In genomic region chr17:17043668-17044226, GRCh38 we compare ENCODE assay signal across 1 cellular context.
TF ChIP-seq lines count a peak whose summit lies in the region.

No MANE protein-coding gene starts in this region.

TF ChIP-seq in GM12878, 131 proteins besides CTCF, POLR2A, EP300 and RAD21 (continued from another document):
- no peak for TF ChIP-seq CEBPZ (IDR thresholded peaks at IDR 0.05; ENCODE audit: low read depth, low read length)
- no peak for TF ChIP-seq MLLT1 (IDR thresholded peaks at IDR 0.05)
- TF ChIP-seq ZBTB40 (IDR thresholded peaks at IDR 0.05; ENCODE audit: borderline replicate concordance) = no peak
- TF ChIP-seq ZZZ3 (IDR thresholded peaks at IDR 0.05; ENCODE audit: control insufficient read depth, insufficient read length, low read depth) = no peak
- TF ChIP-seq MYC (IDR thresholded peaks at IDR 0.05; ENCODE audit: insufficient read depth, insufficient read length, insufficient replicate concordance, low read length, severe bottlenecking) = no peak
- TF ChIP-seq TCF3 (IDR thresholded peaks at IDR 0.05; ENCODE audit: borderline replicate concordance, insufficient read depth, low read depth, low read length) = no peak
- TF ChIP-seq CBX5 (IDR thresholded peaks at IDR 0.05; ENCODE audit: low read depth) = no peak
- TF ChIP-seq SUZ12 (IDR thresholded peaks at IDR 0.05; ENCODE audit: unreplicated experiment) = no peak
